In the genomic region with DNA sequence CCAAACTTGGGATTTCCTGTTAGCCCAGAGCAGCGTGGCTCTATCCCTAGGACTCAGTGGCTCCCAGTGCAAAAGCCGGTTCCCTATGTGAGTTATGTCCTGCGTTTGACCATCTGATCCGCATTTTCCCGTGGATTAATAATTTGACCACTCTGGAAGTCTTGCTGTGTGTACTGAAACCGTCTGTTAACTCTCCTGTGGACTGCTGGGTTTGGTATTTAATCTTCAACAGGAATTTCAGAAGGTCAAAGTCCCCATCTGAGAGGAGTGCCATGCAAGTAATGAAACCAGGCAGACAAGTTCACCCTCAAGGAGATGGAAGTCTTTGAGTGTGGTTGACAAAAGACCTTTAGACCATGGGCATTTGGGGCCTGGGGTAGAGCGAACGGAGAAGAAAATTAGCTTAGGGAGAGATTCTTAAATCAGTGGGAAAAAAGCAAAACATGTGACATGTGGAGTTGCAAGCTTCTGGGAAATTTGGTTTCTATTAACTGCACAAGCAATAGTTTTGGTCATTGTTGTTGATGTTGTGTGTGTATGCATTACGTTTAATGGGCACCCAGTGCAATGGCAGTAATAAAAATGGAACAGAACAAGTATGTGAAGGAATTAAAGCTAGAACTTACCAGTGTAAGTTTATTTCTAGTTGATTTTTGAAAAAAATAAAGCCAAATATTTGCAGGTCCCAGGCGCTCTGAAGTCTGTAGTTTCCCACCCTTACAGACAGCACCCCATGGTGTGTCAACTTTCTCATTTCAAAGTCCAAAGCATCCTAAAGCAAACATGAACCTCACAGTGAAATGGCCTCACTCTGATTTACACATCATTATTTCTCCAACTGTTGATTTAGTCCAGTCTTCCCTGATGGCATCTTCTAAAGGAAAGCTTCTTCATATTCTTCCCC, we compare ENCODE assay signal across 1 cellular context.
TF ChIP-seq lines count a peak whose summit lies in the region.

No MANE protein-coding gene starts in this region.

TF ChIP-seq in HepG2, 621 proteins besides CTCF, POLR2A, EP300 and RAD21 (continued from another document and continues in another):
- TF ChIP-seq, protein P1, sequence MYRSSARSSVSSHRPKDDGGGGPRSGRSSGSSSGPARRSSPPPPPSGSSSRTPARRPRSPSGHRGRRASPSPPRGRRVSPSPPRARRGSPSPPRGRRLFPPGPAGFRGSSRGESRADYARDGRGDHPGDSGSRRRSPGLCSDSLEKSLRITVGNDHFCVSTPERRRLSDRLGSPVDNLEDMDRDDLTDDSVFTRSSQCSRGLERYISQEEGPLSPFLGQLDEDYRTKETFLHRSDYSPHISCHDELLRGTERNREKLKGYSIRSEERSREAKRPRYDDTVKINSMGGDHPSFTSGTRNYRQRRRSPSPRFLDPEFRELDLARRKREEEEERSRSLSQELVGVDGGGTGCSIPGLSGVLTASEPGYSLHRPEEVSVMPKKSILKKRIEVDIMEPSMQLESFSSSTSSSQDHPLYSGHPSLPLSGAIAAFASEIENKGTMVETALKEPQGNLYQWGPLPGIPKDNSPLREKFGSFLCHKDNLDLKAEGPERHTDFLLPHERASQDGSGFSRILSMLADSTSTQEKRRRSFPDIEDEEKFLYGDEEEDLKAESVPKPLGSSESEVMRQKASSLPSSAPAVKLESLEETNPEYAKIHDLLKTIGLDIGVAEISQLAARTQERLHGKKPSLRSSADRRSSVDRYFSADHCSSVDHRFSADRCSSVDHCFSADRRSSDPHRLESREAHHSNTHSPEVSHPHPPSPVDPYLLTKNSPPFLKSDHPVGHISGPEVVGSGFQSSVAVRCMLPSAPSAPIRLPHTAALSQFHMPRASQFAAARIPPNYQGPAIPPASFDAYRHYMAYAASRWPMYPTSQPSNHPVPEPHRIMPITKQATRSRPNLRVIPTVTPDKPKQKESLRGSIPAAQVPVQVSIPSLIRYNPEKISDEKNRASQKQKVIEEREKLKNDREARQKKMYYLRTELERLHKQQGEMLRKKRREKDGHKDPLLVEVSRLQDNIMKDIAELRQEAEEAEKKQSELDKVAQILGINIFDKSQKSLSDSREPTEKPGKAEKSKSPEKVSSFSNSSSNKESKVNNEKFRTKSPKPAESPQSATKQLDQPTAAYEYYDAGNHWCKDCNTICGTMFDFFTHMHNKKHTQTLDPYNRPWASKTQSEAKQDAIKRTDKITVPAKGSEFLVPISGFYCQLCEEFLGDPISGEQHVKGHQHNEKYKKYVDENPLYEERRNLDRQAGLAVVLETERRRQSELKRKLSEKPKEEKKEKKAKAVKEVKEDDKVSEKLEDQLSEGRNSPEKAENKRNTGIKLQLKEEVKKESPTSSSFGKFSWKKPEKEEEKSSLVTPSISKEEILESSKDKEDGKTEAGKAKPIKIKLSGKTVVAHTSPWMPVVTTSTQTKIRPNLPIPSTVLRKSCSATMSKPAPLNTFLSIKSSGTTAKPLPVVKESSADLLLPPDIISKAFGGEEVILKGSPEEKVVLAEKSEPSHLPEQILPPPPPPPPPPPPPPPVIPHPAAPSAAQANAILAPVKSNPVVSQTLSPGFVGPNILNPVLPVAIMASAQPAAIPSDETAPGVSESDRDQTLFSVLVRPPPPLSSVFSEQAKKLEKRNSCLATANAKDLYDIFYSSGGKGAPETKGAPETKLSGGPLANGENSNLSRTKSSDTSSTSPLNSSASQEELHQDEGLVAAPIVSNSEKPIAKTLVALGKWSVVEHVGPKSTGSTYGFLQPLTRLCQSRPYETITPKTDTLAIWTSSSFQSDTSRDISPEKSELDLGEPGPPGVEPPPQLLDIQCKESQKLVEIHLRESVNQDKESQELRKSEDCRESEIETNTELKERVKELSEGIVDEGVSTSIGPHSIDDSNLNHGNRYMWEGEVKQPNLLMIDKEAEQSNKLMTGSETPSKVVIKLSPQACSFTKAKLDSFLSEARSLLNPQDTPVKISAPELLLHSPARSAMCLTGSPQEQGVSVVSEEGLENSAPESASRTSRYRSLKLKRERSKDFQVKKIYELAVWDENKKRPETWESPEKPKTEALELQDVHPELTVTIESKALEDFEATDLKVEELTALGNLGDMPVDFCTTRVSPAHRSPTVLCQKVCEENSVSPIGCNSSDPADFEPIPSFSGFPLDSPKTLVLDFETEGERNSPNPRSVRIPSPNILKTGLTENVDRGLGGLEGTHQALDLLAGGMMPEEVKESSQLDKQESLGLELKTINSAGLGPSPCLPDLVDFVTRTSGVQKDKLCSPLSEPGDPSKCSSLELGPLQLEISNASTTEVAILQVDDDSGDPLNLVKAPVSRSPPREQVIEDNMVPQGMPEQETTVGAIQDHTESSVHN (CRISPR knock-in tag; IDR thresholded peaks at IDR 0.05), result no peak
- TF ChIP-seq NR2F2 (IDR thresholded peaks at IDR 0.05; ENCODE audit: borderline replicate concordance, low read depth) (peak; percentile 67), FOXK2 (IDR thresholded peaks at IDR 0.05) (no peak), ZNF224 (CRISPR knock-in tag; IDR thresholded peaks at IDR 0.05) (no peak), KLF13 (CRISPR knock-in tag; IDR thresholded peaks at IDR 0.05) (no peak), RFX3 (CRISPR knock-in tag; IDR thresholded peaks at IDR 0.05) (no peak), NFIB (CRISPR knock-in tag; IDR thresholded peaks at IDR 0.05; ENCODE audit: borderline replicate concordance) (no peak), HOXD1 (CRISPR knock-in tag; IDR thresholded peaks at IDR 0.05) (0 out of 2 replicates have a peak, but pooled peaks have one; percentile 40), ARNT2 (CRISPR knock-in tag; IDR thresholded peaks at IDR 0.05; ENCODE audit: low read depth) (no peak), TARDBP (CRISPR knock-in tag; IDR thresholded peaks at IDR 0.05) (peak; percentile 40; the same call in 1 of the 2 replicates)
- TF ChIP-seq, protein P2, sequence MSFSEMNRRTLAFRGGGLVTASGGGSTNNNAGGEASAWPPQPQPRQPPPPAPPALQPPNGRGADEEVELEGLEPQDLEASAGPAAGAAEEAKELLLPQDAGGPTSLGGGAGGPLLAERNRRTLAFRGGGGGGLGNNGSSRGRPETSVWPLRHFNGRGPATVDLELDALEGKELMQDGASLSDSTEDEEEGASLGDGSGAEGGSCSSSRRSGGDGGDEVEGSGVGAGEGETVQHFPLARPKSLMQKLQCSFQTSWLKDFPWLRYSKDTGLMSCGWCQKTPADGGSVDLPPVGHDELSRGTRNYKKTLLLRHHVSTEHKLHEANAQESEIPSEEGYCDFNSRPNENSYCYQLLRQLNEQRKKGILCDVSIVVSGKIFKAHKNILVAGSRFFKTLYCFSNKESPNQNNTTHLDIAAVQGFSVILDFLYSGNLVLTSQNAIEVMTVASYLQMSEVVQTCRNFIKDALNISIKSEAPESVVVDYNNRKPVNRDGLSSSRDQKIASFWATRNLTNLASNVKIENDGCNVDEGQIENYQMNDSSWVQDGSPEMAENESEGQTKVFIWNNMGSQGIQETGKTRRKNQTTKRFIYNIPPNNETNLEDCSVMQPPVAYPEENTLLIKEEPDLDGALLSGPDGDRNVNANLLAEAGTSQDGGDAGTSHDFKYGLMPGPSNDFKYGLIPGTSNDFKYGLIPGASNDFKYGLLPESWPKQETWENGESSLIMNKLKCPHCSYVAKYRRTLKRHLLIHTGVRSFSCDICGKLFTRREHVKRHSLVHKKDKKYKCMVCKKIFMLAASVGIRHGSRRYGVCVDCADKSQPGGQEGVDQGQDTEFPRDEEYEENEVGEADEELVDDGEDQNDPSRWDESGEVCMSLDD (CRISPR knock-in tag; IDR thresholded peaks at IDR 0.05; ENCODE audit: borderline replicate concordance), result 0 out of 2 replicates have a peak, but pooled peaks have one; percentile 58
- TF ChIP-seq, protein P3, sequence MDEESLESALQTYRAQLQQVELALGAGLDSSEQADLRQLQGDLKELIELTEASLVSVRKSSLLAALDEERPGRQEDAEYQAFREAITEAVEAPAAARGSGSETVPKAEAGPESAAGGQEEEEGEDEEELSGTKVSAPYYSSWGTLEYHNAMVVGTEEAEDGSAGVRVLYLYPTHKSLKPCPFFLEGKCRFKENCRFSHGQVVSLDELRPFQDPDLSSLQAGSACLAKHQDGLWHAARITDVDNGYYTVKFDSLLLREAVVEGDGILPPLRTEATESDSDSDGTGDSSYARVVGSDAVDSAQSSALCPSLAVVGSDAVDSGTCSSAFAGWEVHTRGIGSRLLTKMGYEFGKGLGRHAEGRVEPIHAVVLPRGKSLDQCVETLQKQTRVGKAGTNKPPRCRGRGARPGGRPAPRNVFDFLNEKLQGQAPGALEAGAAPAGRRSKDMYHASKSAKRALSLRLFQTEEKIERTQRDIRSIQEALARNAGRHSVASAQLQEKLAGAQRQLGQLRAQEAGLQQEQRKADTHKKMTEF (CRISPR knock-in tag; IDR thresholded peaks at IDR 0.05), result peak; percentile 47
- TF ChIP-seq, protein P4, sequence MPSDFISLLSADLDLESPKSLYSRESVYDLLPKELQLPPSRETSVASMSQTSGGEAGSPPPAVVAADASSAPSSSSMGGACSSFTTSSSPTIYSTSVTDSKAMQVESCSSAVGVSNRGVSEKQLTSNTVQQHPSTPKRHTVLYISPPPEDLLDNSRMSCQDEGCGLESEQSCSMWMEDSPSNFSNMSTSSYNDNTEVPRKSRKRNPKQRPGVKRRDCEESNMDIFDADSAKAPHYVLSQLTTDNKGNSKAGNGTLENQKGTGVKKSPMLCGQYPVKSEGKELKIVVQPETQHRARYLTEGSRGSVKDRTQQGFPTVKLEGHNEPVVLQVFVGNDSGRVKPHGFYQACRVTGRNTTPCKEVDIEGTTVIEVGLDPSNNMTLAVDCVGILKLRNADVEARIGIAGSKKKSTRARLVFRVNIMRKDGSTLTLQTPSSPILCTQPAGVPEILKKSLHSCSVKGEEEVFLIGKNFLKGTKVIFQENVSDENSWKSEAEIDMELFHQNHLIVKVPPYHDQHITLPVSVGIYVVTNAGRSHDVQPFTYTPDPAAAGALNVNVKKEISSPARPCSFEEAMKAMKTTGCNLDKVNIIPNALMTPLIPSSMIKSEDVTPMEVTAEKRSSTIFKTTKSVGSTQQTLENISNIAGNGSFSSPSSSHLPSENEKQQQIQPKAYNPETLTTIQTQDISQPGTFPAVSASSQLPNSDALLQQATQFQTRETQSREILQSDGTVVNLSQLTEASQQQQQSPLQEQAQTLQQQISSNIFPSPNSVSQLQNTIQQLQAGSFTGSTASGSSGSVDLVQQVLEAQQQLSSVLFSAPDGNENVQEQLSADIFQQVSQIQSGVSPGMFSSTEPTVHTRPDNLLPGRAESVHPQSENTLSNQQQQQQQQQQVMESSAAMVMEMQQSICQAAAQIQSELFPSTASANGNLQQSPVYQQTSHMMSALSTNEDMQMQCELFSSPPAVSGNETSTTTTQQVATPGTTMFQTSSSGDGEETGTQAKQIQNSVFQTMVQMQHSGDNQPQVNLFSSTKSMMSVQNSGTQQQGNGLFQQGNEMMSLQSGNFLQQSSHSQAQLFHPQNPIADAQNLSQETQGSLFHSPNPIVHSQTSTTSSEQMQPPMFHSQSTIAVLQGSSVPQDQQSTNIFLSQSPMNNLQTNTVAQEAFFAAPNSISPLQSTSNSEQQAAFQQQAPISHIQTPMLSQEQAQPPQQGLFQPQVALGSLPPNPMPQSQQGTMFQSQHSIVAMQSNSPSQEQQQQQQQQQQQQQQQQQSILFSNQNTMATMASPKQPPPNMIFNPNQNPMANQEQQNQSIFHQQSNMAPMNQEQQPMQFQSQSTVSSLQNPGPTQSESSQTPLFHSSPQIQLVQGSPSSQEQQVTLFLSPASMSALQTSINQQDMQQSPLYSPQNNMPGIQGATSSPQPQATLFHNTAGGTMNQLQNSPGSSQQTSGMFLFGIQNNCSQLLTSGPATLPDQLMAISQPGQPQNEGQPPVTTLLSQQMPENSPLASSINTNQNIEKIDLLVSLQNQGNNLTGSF (CRISPR knock-in tag; IDR thresholded peaks at IDR 0.05), result no peak
- TF ChIP-seq, protein P5, sequence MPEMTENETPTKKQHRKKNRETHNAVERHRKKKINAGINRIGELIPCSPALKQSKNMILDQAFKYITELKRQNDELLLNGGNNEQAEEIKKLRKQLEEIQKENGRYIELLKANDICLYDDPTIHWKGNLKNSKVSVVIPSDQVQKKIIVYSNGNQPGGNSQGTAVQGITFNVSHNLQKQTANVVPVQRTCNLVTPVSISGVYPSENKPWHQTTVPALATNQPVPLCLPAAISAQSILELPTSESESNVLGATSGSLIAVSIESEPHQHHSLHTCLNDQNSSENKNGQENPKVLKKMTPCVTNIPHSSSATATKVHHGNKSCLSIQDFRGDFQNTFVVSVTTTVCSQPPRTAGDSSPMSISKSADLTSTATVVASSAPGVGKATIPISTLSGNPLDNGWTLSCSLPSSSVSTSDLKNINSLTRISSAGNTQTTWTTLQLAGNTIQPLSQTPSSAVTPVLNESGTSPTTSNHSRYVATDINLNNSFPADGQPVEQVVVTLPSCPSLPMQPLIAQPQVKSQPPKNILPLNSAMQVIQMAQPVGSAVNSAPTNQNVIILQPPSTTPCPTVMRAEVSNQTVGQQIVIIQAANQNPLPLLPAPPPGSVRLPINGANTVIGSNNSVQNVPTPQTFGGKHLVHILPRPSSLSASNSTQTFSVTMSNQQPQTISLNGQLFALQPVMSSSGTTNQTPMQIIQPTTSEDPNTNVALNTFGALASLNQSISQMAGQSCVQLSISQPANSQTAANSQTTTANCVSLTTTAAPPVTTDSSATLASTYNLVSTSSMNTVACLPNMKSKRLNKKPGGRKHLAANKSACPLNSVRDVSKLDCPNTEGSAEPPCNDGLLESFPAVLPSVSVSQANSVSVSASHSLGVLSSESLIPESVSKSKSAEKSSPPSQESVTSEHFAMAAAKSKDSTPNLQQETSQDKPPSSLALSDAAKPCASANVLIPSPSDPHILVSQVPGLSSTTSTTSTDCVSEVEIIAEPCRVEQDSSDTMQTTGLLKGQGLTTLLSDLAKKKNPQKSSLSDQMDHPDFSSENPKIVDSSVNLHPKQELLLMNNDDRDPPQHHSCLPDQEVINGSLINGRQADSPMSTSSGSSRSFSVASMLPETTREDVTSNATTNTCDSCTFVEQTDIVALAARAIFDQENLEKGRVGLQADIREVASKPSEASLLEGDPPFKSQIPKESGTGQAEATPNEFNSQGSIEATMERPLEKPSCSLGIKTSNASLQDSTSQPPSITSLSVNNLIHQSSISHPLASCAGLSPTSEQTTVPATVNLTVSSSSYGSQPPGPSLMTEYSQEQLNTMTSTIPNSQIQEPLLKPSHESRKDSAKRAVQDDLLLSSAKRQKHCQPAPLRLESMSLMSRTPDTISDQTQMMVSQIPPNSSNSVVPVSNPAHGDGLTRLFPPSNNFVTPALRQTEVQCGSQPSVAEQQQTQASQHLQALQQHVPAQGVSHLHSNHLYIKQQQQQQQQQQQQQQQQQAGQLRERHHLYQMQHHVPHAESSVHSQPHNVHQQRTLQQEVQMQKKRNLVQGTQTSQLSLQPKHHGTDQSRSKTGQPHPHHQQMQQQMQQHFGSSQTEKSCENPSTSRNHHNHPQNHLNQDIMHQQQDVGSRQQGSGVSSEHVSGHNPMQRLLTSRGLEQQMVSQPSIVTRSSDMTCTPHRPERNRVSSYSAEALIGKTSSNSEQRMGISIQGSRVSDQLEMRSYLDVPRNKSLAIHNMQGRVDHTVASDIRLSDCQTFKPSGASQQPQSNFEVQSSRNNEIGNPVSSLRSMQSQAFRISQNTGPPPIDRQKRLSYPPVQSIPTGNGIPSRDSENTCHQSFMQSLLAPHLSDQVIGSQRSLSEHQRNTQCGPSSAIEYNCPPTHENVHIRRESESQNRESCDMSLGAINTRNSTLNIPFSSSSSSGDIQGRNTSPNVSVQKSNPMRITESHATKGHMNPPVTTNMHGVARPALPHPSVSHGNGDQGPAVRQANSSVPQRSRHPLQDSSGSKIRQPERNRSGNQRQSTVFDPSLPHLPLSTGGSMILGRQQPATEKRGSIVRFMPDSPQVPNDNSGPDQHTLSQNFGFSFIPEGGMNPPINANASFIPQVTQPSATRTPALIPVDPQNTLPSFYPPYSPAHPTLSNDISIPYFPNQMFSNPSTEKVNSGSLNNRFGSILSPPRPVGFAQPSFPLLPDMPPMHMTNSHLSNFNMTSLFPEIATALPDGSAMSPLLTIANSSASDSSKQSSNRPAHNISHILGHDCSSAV (CRISPR knock-in tag; IDR thresholded peaks at IDR 0.05; ENCODE audit: borderline replicate concordance), result no peak
